Comparison of ENCODE assay signal across 11 cellular contexts in the genomic region with DNA sequence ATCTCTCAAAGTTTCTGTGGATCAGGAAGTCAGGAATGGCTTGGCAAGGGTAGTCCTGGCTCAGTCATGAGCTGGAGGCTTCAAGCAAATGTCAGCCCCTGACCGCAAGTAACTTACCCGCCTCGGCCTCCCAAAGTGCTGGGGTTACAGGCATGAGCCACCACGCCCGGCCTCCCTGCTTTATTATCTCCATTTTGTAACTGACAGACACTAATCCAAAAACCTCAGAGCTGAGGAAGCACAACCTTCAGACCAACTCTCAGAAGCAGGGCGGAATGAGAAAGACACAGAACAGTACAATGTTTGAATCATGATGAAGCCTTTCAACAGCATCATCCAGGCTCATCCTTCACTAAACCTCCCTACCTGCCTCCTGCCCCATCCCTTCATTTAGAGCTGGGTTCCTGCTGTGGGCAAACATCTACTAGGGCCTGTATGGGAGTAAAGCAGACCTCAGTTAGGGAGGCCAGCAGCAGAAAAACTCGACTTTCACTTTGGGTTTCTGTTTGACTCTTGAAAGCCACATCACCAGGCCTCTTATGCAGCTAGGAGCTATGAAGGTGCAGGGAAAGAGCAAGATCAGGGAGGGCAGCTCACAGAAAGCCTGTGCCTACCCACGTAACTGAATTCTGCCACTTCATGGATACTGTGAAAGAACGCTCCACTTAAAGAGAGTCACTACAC.
DNase-seq lines count a peak whose midpoint lies in the region; ATAC-seq lines count a peak whose summit lies in the region.
"Had no signal": no experiment of that assay in that cellular context is flagged by ENCODE, and none has a peak within 500 bp of the region (broad histone marks: within the 10 kb centered on the region; RNA-seq: fewer than 3 reads in every experiment).

No MANE protein-coding gene starts in this region.

- H3K27me3 Mint-ChIP-seq in activated T-cell treated with anti-CD3 and anti-CD28 coated beads, Interleukin-2, amount 50 U/mL, for 72 hours (ENCODE audit: low read depth): no peaks in the 10 kb centered on the region

- no peak overlapping the region for H3K27ac Mint-ChIP-seq in activated T-cell treated with anti-CD3 and anti-CD28 coated beads, Interleukin-2, amount 50 U/mL, for 72 hours

- peak; percentile 37 to 47 for DNase-seq in activated T-cell treated with anti-CD3 and anti-CD28 coated beads, Interleukin-2, amount 50 U/mL, for 72 hours
- DNase-seq in OCI-M2 (lab: John Stamatoyannopoulos, UW; ENCODE audit: unreplicated experiment) (no peak), activated gamma-delta T cell treated with Interleukin-2 at 50 U/mL for 16 hours (no peak), occipital lobe (lab: John Stamatoyannopoulos, UW) (no peak), NCI-H526 treated with DMSO at 0.1 percent for 48 hours (lab: John Stamatoyannopoulos, UW) (no peak)
- DNase-seq: COR-L47, foreskin keratinocyte, NCI-H2029 treated with DMSO at 0.1 percent for 48 hours had no signal

- no peaks in the 10 kb centered on the region for H3K9me3 Mint-ChIP-seq in activated T-cell treated with anti-CD3 and anti-CD28 coated beads, Interleukin-2, amount 50 U/mL, for 72 hours

- peak overlapping the region in 1 of 2 donors; percentile 40 for H3K4me3 Mint-ChIP-seq in activated T-cell treated with anti-CD3 and anti-CD28 coated beads, Interleukin-2, amount 50 U/mL, for 72 hours

- H3K4me1 Mint-ChIP-seq in activated T-cell treated with anti-CD3 and anti-CD28 coated beads, Interleukin-2, amount 50 U/mL, for 72 hours (ENCODE audit: low read depth): peaks cover 11% of the 10 kb centered on the region

- H3K36me3 Mint-ChIP-seq in activated T-cell treated with anti-CD3 and anti-CD28 coated beads, Interleukin-2, amount 50 U/mL, for 72 hours (ENCODE audit: insufficient read depth in 2 of 2): no peaks in the 10 kb centered on the region

- ATAC-seq in GM18499 (IDR thresholded peaks at IDR 0.05; ENCODE audit: insufficient read depth, unreplicated experiment): peak; percentile 75
- peak; percentile 98 for ATAC-seq in GM19395 (IDR thresholded peaks at IDR 0.05; ENCODE audit: unreplicated experiment)
- ATAC-seq in HG03045 (IDR thresholded peaks at IDR 0.05; ENCODE audit: unreplicated experiment): peak; percentile 97
- ATAC-seq in activated T-cell treated with anti-CD3 and anti-CD28 coated beads, Interleukin-2, amount 50 U/mL, for 72 hours (replicated peaks in 1 of 2): peak; percentile 97
- ATAC-seq: foreskin keratinocyte had no signal

Comparison
In these comparisons a context has a peak if more than half of its experiments do, and no peak if none do; other contexts are left out.
1. DNase-seq: peak in activated T-cell treated with anti-CD3 and anti-CD28 coated beads, Interleukin-2, amount 50 U/mL, for 72 hours (2 of 2); none in OCI-M2 (single experiment), activated gamma-delta T cell treated with Interleukin-2 at 50 U/mL for 16 hours (single experiment), occipital lobe (single experiment) and NCI-H526 treated with DMSO at 0.1 percent for 48 hours (single experiment).
2. Peak in every context shown above with its lines, with median percentiles within 50 percentile points of each other: ATAC-seq.